23 cellular contexts compared by ENCODE assay signal in genomic region chr1:166601650-166602049, GRCh38.
DNase-seq lines count a peak whose midpoint lies in the region; ATAC-seq, FAIRE-seq and TF ChIP-seq lines count a peak whose summit lies in the region.
"Had no signal": no experiment of that assay in that cellular context is flagged by ENCODE, and none has a peak within 500 bp of the region (broad histone marks: within the 10 kb centered on the region; RNA-seq: fewer than 3 reads in every experiment).

No MANE protein-coding gene starts in this region.

- intact Hi-C loops in IMR-90 (cut with micrococcal nuclease) (no loop called here), PC-3 (cut with micrococcal nuclease) (no loop called here), K562 (cut with micrococcal nuclease) (no loop called here), esophagus squamous epithelium (cut with DNase I) (no loop called here), Caco-2 (cut with micrococcal nuclease; ENCODE audit: unreplicated experiment) (no loop called here)

- H4K20me1 ChIP-seq in IMR-90 (ENCODE audit: insufficient read depth, low read length) (no peaks in the 10 kb centered on the region), PC-3 (ENCODE audit: low read length) (no peaks in the 10 kb centered on the region), K562 (replicated peaks; ENCODE audit: control insufficient read depth, insufficient read depth, low read length) (no peaks in the 10 kb centered on the region)
- H4K20me1 ChIP-seq: BLaER1 had no signal

- no peak overlapping the region for H3K4me3 Mint-ChIP-seq in Caco-2 (ENCODE audit: unreplicated experiment)
- H3K4me3 Mint-ChIP-seq: B cell; CD4-positive, CD25-positive, alpha-beta regulatory T cell; CD8-positive, alpha-beta T cell; HFFc6 had no signal

- no peak for FAIRE-seq in K562 (lab: Jason Lieb, UNC)
- FAIRE-seq: A549, D721Med, G401.6, GM12892, H54 had no signal

- H2BK5ac ChIP-seq in IMR-90 (ENCODE audit: low read depth, low read length, poor library complexity, severe bottlenecking): no peak overlapping the region

- no CpG with 5 or more reads among the region's 4 CpGs for WGBS in IMR-90 (ENCODE audit: extremely low coverage in 2 of 2, insufficient read length in 1 of 2), 2 experiments
- WGBS in K562 (ENCODE audit: insufficient coverage, low coverage, missing lambda C conversion rate): 34% methylated on average over 4 of the region's 4 CpGs
- WGBS in esophagus squamous epithelium, 2 donors: 31 to 45% methylated on average over 4 of the region's 4 CpGs

- TF ChIP-seq POLR2A in IMR-90 (IDR thresholded peaks at IDR 0.05; ENCODE audit: low read depth, low read length) (no peak), K562 (conservative IDR thresholded peaks at IDR 0.05) (no peak), esophagus squamous epithelium (IDR thresholded peaks at IDR 0.05) (no peak)

- BruUV-seq in IMR-90 (replicated peaks; lab: Mats Ljungman, UMichigan) (no TSS peak), PC-3 (replicated peaks; lab: Mats Ljungman, UMichigan) (no TSS peak), K562 (replicated peaks; lab: Mats Ljungman, UMichigan) (no TSS peak), Caco-2 (replicated peaks; lab: Mats Ljungman, UMichigan) (no TSS peak)

- no peak for TF ChIP-seq EP300 in K562 (IDR thresholded peaks at IDR 0.05; ENCODE audit: low read length)

- H2AFZ ChIP-seq in IMR-90 (replicated peaks; ENCODE audit: low read length, poor library complexity) (no peak overlapping the region), PC-3 (ENCODE audit: low read length) (0 out of 2 replicates have a peak overlapping the region, but pooled peaks have one; percentile 43), K562 (ENCODE audit: low read depth, low read length) (peak overlapping the region; percentile 74)

- no peak overlapping the region for H2BK120ac ChIP-seq in IMR-90 (ENCODE audit: low read depth, low read length)

- POLR2A ChIA-PET in IMR-90 (lab: Charles Lee; ENCODE audit: unreplicated experiment) (no interaction called here), PC-3 (lab: Charles Lee; ENCODE audit: unreplicated experiment) (no interaction called here), K562 (lab: Yijun Ruan, JAX) (interaction anchor here (0.6 kb wide), 1 partner anchor 250 kb away, joined by 3 read pairs; no protein-coding TSS in a partner anchor), Caco-2 (lab: Charles Lee) (interaction anchor here (0.6 kb wide), 1 partner anchor 8 kb away, joined by 3 read pairs; no protein-coding TSS in a partner anchor)

- no peak overlapping the region for H3K14ac ChIP-seq in IMR-90 (replicated peaks; ENCODE audit: low read depth, low read length)

- H3K27me3 ChIP-seq in IMR-90 (ENCODE audit: control insufficient read depth, insufficient read depth, low read length): no peaks in the 10 kb centered on the region
- no peaks in the 10 kb centered on the region for H3K27me3 ChIP-seq in PC-3 (ENCODE audit: low read length)
- no peaks in the 10 kb centered on the region for H3K27me3 ChIP-seq in K562 (ENCODE audit: control insufficient read depth in 2 of 2, insufficient read depth in 2 of 2, low read length in 2 of 2)
- H3K27me3 ChIP-seq in esophagus squamous epithelium: no peaks in the 10 kb centered on the region
- no peaks in the 10 kb centered on the region for H3K27me3 ChIP-seq in Caco-2 (replicated peaks; ENCODE audit: control insufficient read depth, insufficient read depth, low read length)
- H3K27me3 ChIP-seq: BLaER1 had no signal

- no peaks in the 10 kb centered on the region for H3K79me2 ChIP-seq in PC-3 (ENCODE audit: low read length)
- no peaks in the 10 kb centered on the region for H3K79me2 ChIP-seq in K562 (ENCODE audit: control insufficient read depth, insufficient read depth, low read length)

- H2AK9ac ChIP-seq in IMR-90 (replicated peaks; ENCODE audit: low read depth, low read length, poor library complexity): peak overlapping the region; percentile 55

- H3K18ac ChIP-seq in IMR-90 (ENCODE audit: low read depth, low read length): no peak overlapping the region

- no peak overlapping the region for H2AK5ac ChIP-seq in IMR-90 (ENCODE audit: low read depth, low read length)

- no peaks in the 10 kb centered on the region for H3K36me3 ChIP-seq in IMR-90 (ENCODE audit: control insufficient read depth, insufficient read depth, low read length)
- no peaks in the 10 kb centered on the region for H3K36me3 ChIP-seq in PC-3 (ENCODE audit: low read depth, low read length)
- no peaks in the 10 kb centered on the region for H3K36me3 ChIP-seq in K562 (ENCODE audit: control insufficient read depth, insufficient read depth, low read length)
- no peaks in the 10 kb centered on the region for H3K36me3 ChIP-seq in esophagus squamous epithelium
- H3K36me3 ChIP-seq in Caco-2 (ENCODE audit: control insufficient read depth, insufficient read depth, low read length): no peaks in the 10 kb centered on the region
- H3K36me3 ChIP-seq: BLaER1, HAP-1 had no signal

- H3K27ac Mint-ChIP-seq in Caco-2 (ENCODE audit: unreplicated experiment): no peak overlapping the region
- H3K27ac Mint-ChIP-seq: B cell; CD8-positive, alpha-beta T cell; HFFc6 had no signal

- H2BK15ac ChIP-seq in IMR-90 (ENCODE audit: low read depth, low read length): no peak overlapping the region

- H3K4me1 ChIP-seq in IMR-90 (ENCODE audit: control insufficient read depth, insufficient read depth, low read length): no peaks in the 10 kb centered on the region
- H3K4me1 ChIP-seq in PC-3 (ENCODE audit: insufficient read depth, low read length): peaks cover 22% of the 10 kb centered on the region
- peaks cover 0 to 9% of the 10 kb centered on the region in 2 experiments; a peak in 2 of 5 replicates for H3K4me1 ChIP-seq in K562 (replicated peaks in 1 of 2; ENCODE audit: control insufficient read depth in 2 of 2, insufficient read depth in 2 of 2, low read length in 2 of 2)
- H3K4me1 ChIP-seq in esophagus squamous epithelium: peaks cover 0 to 32% (median 4%) of the 10 kb centered on the region in 3 donors
- H3K4me1 ChIP-seq in Caco-2: no peaks in the 10 kb centered on the region
- H3K4me1 ChIP-seq: A549, BLaER1, HAP-1 had no signal

- H3K23ac ChIP-seq in IMR-90 (ENCODE audit: low read depth, low read length): no peak overlapping the region

- no peaks in the 10 kb centered on the region for H3F3A ChIP-seq in PC-3 (ENCODE audit: low read length, unreplicated experiment)

- H4K8ac ChIP-seq in IMR-90 (ENCODE audit: low read depth in 2 of 2, low read length in 2 of 2): no peak overlapping the region

- peaks cover 4% of the 10 kb centered on the region for H3K9me3 ChIP-seq in IMR-90 (ENCODE audit: control insufficient read depth, insufficient read depth, low read length)
- no peaks in the 10 kb centered on the region for H3K9me3 ChIP-seq in PC-3 (ENCODE audit: low read length)
- H3K9me3 ChIP-seq in K562 (replicated peaks; ENCODE audit: control insufficient read depth, insufficient read depth, low read depth, low read length): no peaks in the 10 kb centered on the region
- H3K9me3 ChIP-seq in esophagus squamous epithelium: no peaks in the 10 kb centered on the region
- no peaks in the 10 kb centered on the region for H3K9me3 ChIP-seq in Caco-2
- H3K9me3 ChIP-seq: A549, BLaER1, HAP-1 had no signal

- H3K4me2 ChIP-seq in IMR-90 (ENCODE audit: low read depth, low read length) (no peak overlapping the region), PC-3 (ENCODE audit: low read length) (peak overlapping the region; percentile 20), K562 (ENCODE audit: insufficient read depth, low read length) (no peak overlapping the region)
- H3K4me2 ChIP-seq: A549, BLaER1 had no signal

- no peaks in the 10 kb centered on the region for H3K27me3 Mint-ChIP-seq in Caco-2 (ENCODE audit: insufficient read depth, unreplicated experiment)

- ATAC-seq in IMR-90 (ENCODE audit: low read depth) (no peak), PC-3 (no peak), K562 (peak; percentile 54)
- ATAC-seq: A549; CD8-positive, alpha-beta T cell had no signal

- no peaks in the 10 kb centered on the region for H3K9me3 Mint-ChIP-seq in Caco-2 (ENCODE audit: unreplicated experiment)
- H3K9me3 Mint-ChIP-seq: CD4-positive, CD25-positive, alpha-beta regulatory T cell; CD8-positive, alpha-beta T cell had no signal

- CTCF ChIA-PET in IMR-90 (lab: Yijun Ruan, JAX): no interaction called here
- CTCF ChIA-PET in PC-3 (lab: Charles Lee): no interaction called here
- CTCF ChIA-PET in K562 (lab: Yijun Ruan, JAX; ENCODE audit: low intra/inter-chr PET ratio): no interaction called here
- CTCF ChIA-PET in Caco-2 (lab: Charles Lee): no interaction called here

- H4K91ac ChIP-seq in IMR-90 (ENCODE audit: insufficient read depth, low read depth, low read length): no peak overlapping the region

- H3K36me3 Mint-ChIP-seq in Caco-2 (ENCODE audit: insufficient read depth, unreplicated experiment): no peaks in the 10 kb centered on the region
- H3K36me3 Mint-ChIP-seq: CD4-positive, CD25-positive, alpha-beta regulatory T cell; CD8-positive, alpha-beta T cell had no signal

- no peak overlapping the region for H3K27ac ChIP-seq in IMR-90 (ENCODE audit: insufficient read depth, low read length)
- no peak overlapping the region for H3K27ac ChIP-seq in PC-3 (ENCODE audit: low read length)
- no peak overlapping the region for H3K27ac ChIP-seq in K562 (ENCODE audit: extremely low read depth, low read depth, low read length)
- peak overlapping the region in 3 of 4 donors; percentile 21 to 47 (median 27) for H3K27ac ChIP-seq in esophagus squamous epithelium
- H3K27ac ChIP-seq: A549, BLaER1, C4-2B had no signal

- H3K9me1 ChIP-seq in IMR-90 (ENCODE audit: insufficient read depth, low read length): no peaks in the 10 kb centered on the region
- H3K9me1 ChIP-seq in K562 (ENCODE audit: control insufficient read depth, insufficient read depth, low read length): no peaks in the 10 kb centered on the region

- H3K4me1 Mint-ChIP-seq in Caco-2 (ENCODE audit: low read depth, unreplicated experiment): peaks cover 7% of the 10 kb centered on the region
- H3K4me1 Mint-ChIP-seq: B cell; CD4-positive, CD25-positive, alpha-beta regulatory T cell had no signal

- no peak for DNase-seq in IMR-90
- no peak for DNase-seq in PC-3
- no peak for DNase-seq in K562 (ENCODE audit: extremely low read depth in 1 of 4, low spot score in 3 of 4)
- no peak for DNase-seq in esophagus squamous epithelium (lab: John Stamatoyannopoulos, UW)
- no peak for DNase-seq in AG20443 (ENCODE audit: low spot score)
- DNase-seq in NCI-H2171 treated with DMSO at 0.1 percent for 48 hours (lab: John Stamatoyannopoulos, UW): no peak
- DNase-seq in Caco-2: no peak
- DNase-seq: 8988T; CD4-positive, CD25-positive, alpha-beta regulatory T cell; CD8-positive, alpha-beta T cell; DMS 273 treated with DMSO at 0.1 percent for 48 hours; DND-41; GOT3; HFFc6 had no signal

- H3K9ac ChIP-seq in IMR-90 (ENCODE audit: low read depth, low read length) (no peak overlapping the region), PC-3 (ENCODE audit: low read length) (no peak overlapping the region), K562 (ENCODE audit: insufficient read depth in 1 of 2, low read depth in 2 of 2, low read length in 2 of 2) (no peak overlapping the region)
- H3K9ac ChIP-seq: BLaER1 had no signal

- H2BK20ac ChIP-seq in IMR-90 (ENCODE audit: low read depth, low read length): no peak overlapping the region

- dilution Hi-C loops in IMR-90 (cut with HindIII; ENCODE audit: low sequenced_read_pairs, unreplicated experiment): no loop called here

- TF ChIP-seq RAD21 in IMR-90 (IDR thresholded peaks at IDR 0.05; ENCODE audit: low read length): no peak
- TF ChIP-seq RAD21 in K562 (CRISPR knock-in tag; conservative IDR thresholded peaks at IDR 0.05 in 1 of 2, IDR thresholded peaks at IDR 0.05 in 1 of 2): no peak

- TF ChIP-seq CTCF in IMR-90 (conservative IDR thresholded peaks at IDR 0.05; ENCODE audit: low read depth, low read length) (no peak), PC-3 (conservative IDR thresholded peaks at IDR 0.05; ENCODE audit: low read depth, low read length) (no peak), K562 (IDR thresholded peaks at IDR 0.05 in 2 of 3, conservative IDR thresholded peaks at IDR 0.05 in 1 of 3; ENCODE audit: insufficient read depth in 2 of 3, low read depth in 1 of 3, low read length in 3 of 3) (no peak), esophagus squamous epithelium (IDR thresholded peaks at IDR 0.05) (no peak), Caco-2 (IDR thresholded peaks at IDR 0.05; ENCODE audit: insufficient read depth in 1 of 2, low read depth in 1 of 2, low read length in 1 of 2, severe bottlenecking in 1 of 2, unreplicated experiment in 1 of 2) (no peak)

- no peaks in the 10 kb centered on the region for H3K79me1 ChIP-seq in IMR-90 (ENCODE audit: low read depth in 1 of 2, low read length in 2 of 2)

- H3K9me2 ChIP-seq in PC-3 (replicated peaks; ENCODE audit: low read length): no peaks in the 10 kb centered on the region

- in situ Hi-C loops in IMR-90 (cut with MboI; ENCODE audit: low sequenced_read_pairs) (no loop called here), K562 (cut with MboI) (no loop called here)

- no peak overlapping the region for H3K56ac ChIP-seq in IMR-90 (ENCODE audit: extremely low read depth, insufficient read depth, low read length)

- H3K4ac ChIP-seq in IMR-90 (ENCODE audit: low read depth, low read length): no peak overlapping the region

- H4K5ac ChIP-seq in IMR-90 (ENCODE audit: low read depth, low read length): no peak overlapping the region

- H3K4me3 ChIP-seq in IMR-90 (ENCODE audit: insufficient read depth, low read depth, low read length): no peak overlapping the region
- H3K4me3 ChIP-seq in PC-3 (ENCODE audit: low read length): no peak overlapping the region
- no peak overlapping the region for H3K4me3 ChIP-seq in K562
- no peak overlapping the region for H3K4me3 ChIP-seq in esophagus squamous epithelium
- H3K4me3 ChIP-seq in Caco-2 (ENCODE audit: low read depth, low read length): no peak overlapping the region
- H3K4me3 ChIP-seq: A549, BLaER1, HAP-1 had no signal

Comparison
In these comparisons a context has a peak if more than half of its experiments do, and no peak if none do; other contexts are left out.
1. H3K27ac ChIP-seq: peak in esophagus squamous epithelium (3 of 4); none in IMR-90 (single experiment), PC-3 (single experiment) and K562 (single experiment).
2. POLR2A ChIA-PET loops: an anchor here in K562 (0.6 kb wide) and Caco-2 (0.6 kb wide); none called in IMR-90 and PC-3.